ENCODE assay signal across 1 cellular context in the genomic region with DNA sequence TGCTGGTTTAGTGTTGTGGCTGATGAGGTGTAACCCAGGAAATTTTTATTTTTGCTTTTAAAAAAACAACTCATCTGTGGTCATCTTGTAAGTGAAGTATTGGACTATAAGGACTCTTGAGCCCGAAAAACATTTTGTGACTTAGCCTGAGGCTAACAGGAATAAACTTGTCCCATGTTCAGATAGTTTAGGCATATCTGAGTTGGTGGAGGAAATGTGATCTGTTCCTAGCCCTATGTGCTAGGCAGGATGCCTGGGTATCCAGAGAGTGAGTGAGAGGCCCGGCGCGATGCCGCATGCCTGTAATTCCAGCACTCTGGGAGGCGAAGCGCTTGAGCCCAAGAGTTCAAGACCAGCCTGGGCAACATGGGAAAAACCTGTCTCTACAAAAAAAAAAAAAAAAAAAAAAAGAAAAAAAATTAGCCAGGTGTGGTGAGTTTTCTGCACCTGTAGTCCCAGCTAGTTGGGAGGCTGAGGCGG.
TF ChIP-seq lines count a peak whose summit lies in the region.

No MANE protein-coding gene starts in this region.

TF ChIP-seq in IMR-90, 13 proteins besides CTCF, POLR2A, EP300 and RAD21 (continued from another document):
- TF ChIP-seq MAFK (IDR thresholded peaks at IDR 0.05; ENCODE audit: low read depth, low read length) (no peak), ELK1 (IDR thresholded peaks at IDR 0.05; ENCODE audit: borderline replicate concordance, low read depth, low read length) (no peak), SMC3 (IDR thresholded peaks at IDR 0.05; ENCODE audit: low read depth, low read length) (no peak), NFE2L2 (IDR thresholded peaks at IDR 0.05; ENCODE audit: low read depth, low read length) (no peak), BHLHE40 (IDR thresholded peaks at IDR 0.05; ENCODE audit: low read depth, low read length) (no peak)
- TF ChIP-seq, protein P1, sequence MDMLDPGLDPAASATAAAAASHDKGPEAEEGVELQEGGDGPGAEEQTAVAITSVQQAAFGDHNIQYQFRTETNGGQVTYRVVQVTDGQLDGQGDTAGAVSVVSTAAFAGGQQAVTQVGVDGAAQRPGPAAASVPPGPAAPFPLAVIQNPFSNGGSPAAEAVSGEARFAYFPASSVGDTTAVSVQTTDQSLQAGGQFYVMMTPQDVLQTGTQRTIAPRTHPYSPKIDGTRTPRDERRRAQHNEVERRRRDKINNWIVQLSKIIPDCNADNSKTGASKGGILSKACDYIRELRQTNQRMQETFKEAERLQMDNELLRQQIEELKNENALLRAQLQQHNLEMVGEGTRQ (IDR thresholded peaks at IDR 0.05; ENCODE audit: low read depth, low read length): no peak
